ENCODE assay signal across 23 cellular contexts in the genomic region with DNA sequence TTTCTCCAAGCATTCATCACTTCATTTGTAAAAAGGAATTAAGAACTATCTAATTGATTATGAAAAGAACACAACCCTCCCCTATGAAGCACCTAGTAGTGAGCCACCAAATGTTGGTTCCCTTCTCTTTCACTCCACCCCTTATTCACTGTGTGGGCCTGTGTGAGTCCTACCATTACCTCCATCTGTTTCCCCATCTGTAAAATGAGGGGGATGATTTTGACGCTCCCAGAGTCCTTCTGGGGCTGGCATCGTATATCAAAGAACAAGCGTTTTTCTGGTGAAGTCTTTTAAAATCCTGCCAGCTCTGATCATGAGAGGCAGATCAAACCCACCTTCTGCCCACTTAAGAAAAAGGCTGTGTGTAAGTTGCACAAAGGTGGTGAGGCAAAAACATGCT.
"Had no signal": no experiment of that assay in that cellular context is flagged by ENCODE, and none has a peak within 500 bp of the region (broad histone marks: within the 10 kb centered on the region; RNA-seq: fewer than 3 reads in every experiment).

No MANE protein-coding gene starts in this region.

- DNase-seq: kidney; left colon; left lung; mesendoderm; mucosa of descending colon; naive thymus-derived CD4-positive, alpha-beta T cell; ovary; right lobe of liver; stimulated activated CD4-positive, alpha-beta T cell treated with anti-CD3 and anti-CD28 coated beads, Interleukin-1b, Interleukin-23, amount 100 ng/mL, for 48 hours; stimulated activated CD4-positive, alpha-beta T cell treated with anti-CD3 and anti-CD28 coated beads, Interleukin-4, amount 100 ng/mL, for 1 hour; stimulated activated naive B cell treated with anti-CD40 and anti-IgM and Interleukin-4, amounts not matched to agents 10 μg/mL and 1 μg/mL and 100 μg/mL, for 72 hours; stimulated activated naive CD8-positive, alpha-beta T cell treated with anti-CD3 and anti-CD28 coated beads, Interleukin-15, Interleukin-2, amounts not matched to agents 100 U/mL and 50 U/mL, for 24 hours; stomach; tibial artery; trophoblast cell; upper lobe of right lung had no signal

- H3K4me2 ChIP-seq: smooth muscle cell had no signal

- H3K4me1 ChIP-seq: left lung, right atrium auricular region, right lobe of liver, stomach, suprapubic skin, tibial artery, upper lobe of right lung had no signal

- H3K4me3 ChIP-seq: left lung, lung, mucosa of descending colon, ovary, right atrium auricular region, right lobe of liver, smooth muscle cell, stomach, suprapubic skin, thoracic aorta, tibial artery, upper lobe of right lung had no signal

- FAIRE-seq: islet of Langerhans, kidney, urothelium cell line had no signal

- H3K36me3 ChIP-seq: left lung, ovary, right atrium auricular region, right lobe of liver, stomach, suprapubic skin, thoracic aorta, tibial artery, upper lobe of right lung had no signal

- H3K9me3 ChIP-seq: left lung, mucosa of descending colon, ovary, right atrium auricular region, right lobe of liver, suprapubic skin, thoracic aorta, tibial artery, upper lobe of right lung had no signal

- H3K27ac ChIP-seq: left lung, ovary, right atrium auricular region, right lobe of liver, stomach, suprapubic skin, thoracic aorta, tibial artery, upper lobe of right lung had no signal
